ENCODE assay signal across 9 cellular contexts in genomic region chr18:36358141-36358540, GRCh38.
"Had no signal": no experiment of that assay in that cellular context is flagged by ENCODE, and none has a peak within 500 bp of the region (broad histone marks: within the 10 kb centered on the region; RNA-seq: fewer than 3 reads in every experiment).

No MANE protein-coding gene starts in this region.

- DNase-seq: GM23248, GOT3, H7, H9, HCEC 1CT, HFFc6 had no signal

- H3K4me1 Mint-ChIP-seq: GM23338, H9 had no signal

- H3K9ac ChIP-seq: GM23248 had no signal

- H2AFZ ChIP-seq: GM23248, GM23338 had no signal

- H3K4me2 ChIP-seq: GM23338 had no signal

- H3K27ac Mint-ChIP-seq: GM23338, H9, HFFc6 had no signal

- ATAC-seq: GM23338, HCT116 had no signal

- H3K4me3 Mint-ChIP-seq: GM23338, H9, HFFc6 had no signal

- H3K9me3 Mint-ChIP-seq: HFFc6 had no signal

- H3K9me3 ChIP-seq: HAP-1 had no signal

- H3K4me3 ChIP-seq: GM23248, GM23338, HAP-1 had no signal

- H3K27ac ChIP-seq: GM23248 had no signal

- H3K4me1 ChIP-seq: HAP-1 had no signal
